ENCODE assay signal across 13 cellular contexts in the genomic region with DNA sequence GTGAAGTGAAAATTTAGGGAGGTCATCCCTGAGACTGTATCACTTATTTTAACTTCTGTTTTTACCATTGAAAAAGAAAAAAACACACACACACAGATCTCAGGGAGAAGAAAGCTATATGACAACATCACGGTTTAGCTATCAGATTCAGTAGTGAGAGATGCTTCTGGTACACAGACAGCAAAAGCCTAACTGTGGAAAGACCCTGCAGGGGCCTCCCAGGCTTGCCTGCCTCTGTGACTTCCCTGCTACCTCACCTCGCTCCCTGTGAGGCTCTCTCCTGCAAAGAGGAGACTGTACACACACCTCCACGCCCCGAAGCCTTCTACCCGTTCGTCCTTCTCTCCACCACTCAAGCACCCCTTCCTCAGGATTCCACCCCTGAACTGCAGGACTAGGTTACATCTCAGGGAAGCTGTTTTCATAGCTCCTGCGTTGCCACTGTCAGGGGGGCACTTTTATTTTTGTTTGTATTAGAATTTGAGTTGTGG.
DNase-seq lines count a peak whose midpoint lies in the region; ATAC-seq lines count a peak whose summit lies in the region.
"Had no signal": no experiment of that assay in that cellular context is flagged by ENCODE, and none has a peak within 500 bp of the region (broad histone marks: within the 10 kb centered on the region; RNA-seq: fewer than 3 reads in every experiment).

No MANE protein-coding gene starts in this region.

- H3K4me3 ChIP-seq in mesenchymal stem cell (ENCODE audit: insufficient read depth in 1 of 2, low read depth in 1 of 2, low read length in 2 of 2): no peak overlapping the region
- no peak overlapping the region for H3K4me3 ChIP-seq in aorta (ENCODE audit: low read length in 2 of 2)
- H3K4me3 ChIP-seq: vagina had no signal

- no peak overlapping the region for H3K23ac ChIP-seq in mesenchymal stem cell (ENCODE audit: low read length in 2 of 2)

- H4K8ac ChIP-seq in mesenchymal stem cell (ENCODE audit: low read length): no peak overlapping the region

- H2BK12ac ChIP-seq in mesenchymal stem cell (ENCODE audit: low read length in 2 of 2): no peak overlapping the region

- no peak overlapping the region for H2BK15ac ChIP-seq in mesenchymal stem cell (ENCODE audit: low read depth, poor library complexity, severe bottlenecking)

- peak overlapping the region; percentile 36 for H3K4me3 Mint-ChIP-seq in stimulated activated naive CD8-positive, alpha-beta T cell treated with anti-CD3 and anti-CD28 coated beads, Interleukin-15, Interleukin-2, amounts not matched to agents 100 ng/mL and 50 ng/mL, for 24 hours
- peak overlapping the region; percentile 51 for H3K4me3 Mint-ChIP-seq in T-helper 2 cell treated with Interferon-gamma antibody and Interleukin-4, amounts not matched to agents 5 μg/mL and 100 μg/mL, for 36 hours
- peak overlapping the region in 1 of 2 donors; percentile 73 for H3K4me3 Mint-ChIP-seq in stimulated activated naive B cell treated with anti-CD40 and anti-IgM and Interleukin-4, amounts not matched to agents 10 μg/mL and 1 μg/mL and 100 μg/mL, for 72 hours

- H2AFZ ChIP-seq in mesenchymal stem cell (ENCODE audit: low read depth, low read length): no peak overlapping the region

- no peak overlapping the region for H4K91ac ChIP-seq in mesenchymal stem cell (ENCODE audit: low read length)

- no peaks in the 10 kb centered on the region for H3K36me3 ChIP-seq in mesenchymal stem cell (ENCODE audit: control insufficient read depth in 1 of 2, insufficient read depth in 2 of 2, low read depth in 1 of 2, low read length in 2 of 2)
- H3K36me3 ChIP-seq in aorta (ENCODE audit: control insufficient read depth in 1 of 2, insufficient read depth in 2 of 2, low read length in 1 of 2): no peaks in the 10 kb centered on the region
- H3K36me3 ChIP-seq: vagina had no signal

- intact Hi-C loops in aorta (cut with DNase I): no loop called here

- no peaks in the 10 kb centered on the region for H3K4me1 Mint-ChIP-seq in stimulated activated naive CD8-positive, alpha-beta T cell treated with anti-CD3 and anti-CD28 coated beads, Interleukin-15, Interleukin-2, amounts not matched to agents 100 ng/mL and 50 ng/mL, for 24 hours (ENCODE audit: low read depth)
- H3K4me1 Mint-ChIP-seq in T-helper 2 cell treated with Interferon-gamma antibody and Interleukin-4, amounts not matched to agents 5 μg/mL and 100 μg/mL, for 36 hours (ENCODE audit: low read depth): peaks cover 3% of the 10 kb centered on the region
- H3K4me1 Mint-ChIP-seq in stimulated activated naive B cell treated with anti-CD40 and anti-IgM and Interleukin-4, amounts not matched to agents 10 μg/mL and 1 μg/mL and 100 μg/mL, for 72 hours: peaks cover 5 to 6% of the 10 kb centered on the region in 2 donors

- no peak overlapping the region for H3K18ac ChIP-seq in mesenchymal stem cell (ENCODE audit: low read depth in 1 of 2, low read length in 2 of 2)

- peaks cover 7% of the 10 kb centered on the region for H3K4me1 ChIP-seq in mesenchymal stem cell (ENCODE audit: control insufficient read depth, insufficient read depth, low read depth, low read length)
- peaks cover 0 to 1% of the 10 kb centered on the region in 2 donors for H3K4me1 ChIP-seq in aorta (ENCODE audit: control insufficient read depth in 1 of 2, insufficient read depth in 2 of 2, low read length in 2 of 2)

- H3K27me3 ChIP-seq in mesenchymal stem cell (ENCODE audit: control insufficient read depth in 1 of 2, insufficient read depth in 1 of 2, low read length in 2 of 2) (no peaks in the 10 kb centered on the region), aorta (ENCODE audit: control insufficient read depth in 1 of 2, insufficient read depth in 2 of 2, low read length in 1 of 2) (no peaks in the 10 kb centered on the region)
- H3K27me3 ChIP-seq: vagina had no signal

- no peaks in the 10 kb centered on the region for H3K79me1 ChIP-seq in mesenchymal stem cell (replicated peaks; ENCODE audit: low read length, poor library complexity, severe bottlenecking)

- H3K14ac ChIP-seq in mesenchymal stem cell (ENCODE audit: low read length in 2 of 2): no peak overlapping the region

- H3K9ac ChIP-seq in mesenchymal stem cell (ENCODE audit: low read length): peak overlapping the region; percentile 83

- H3K27ac ChIP-seq in mesenchymal stem cell (ENCODE audit: low read length, poor library complexity, severe bottlenecking) (no peak overlapping the region), aorta (ENCODE audit: low read depth in 1 of 2, low read length in 2 of 2) (no peak overlapping the region)
- H3K27ac ChIP-seq: epithelial cell of prostate, vagina had no signal

- peak overlapping the region; percentile 43 for H3K27ac Mint-ChIP-seq in stimulated activated naive CD8-positive, alpha-beta T cell treated with anti-CD3 and anti-CD28 coated beads, Interleukin-15, Interleukin-2, amounts not matched to agents 100 ng/mL and 50 ng/mL, for 24 hours
- peak overlapping the region; percentile 75 for H3K27ac Mint-ChIP-seq in T-helper 2 cell treated with Interferon-gamma antibody and Interleukin-4, amounts not matched to agents 5 μg/mL and 100 μg/mL, for 36 hours
- no peak overlapping the region for H3K27ac Mint-ChIP-seq in stimulated activated naive B cell treated with anti-CD40 and anti-IgM and Interleukin-4, amounts not matched to agents 10 μg/mL and 1 μg/mL and 100 μg/mL, for 72 hours

- no peak overlapping the region for H2BK120ac ChIP-seq in mesenchymal stem cell (ENCODE audit: low read depth, low read length)

- H3K36me3 Mint-ChIP-seq in stimulated activated naive CD8-positive, alpha-beta T cell treated with anti-CD3 and anti-CD28 coated beads, Interleukin-15, Interleukin-2, amounts not matched to agents 100 ng/mL and 50 ng/mL, for 24 hours (ENCODE audit: low read depth): no peaks in the 10 kb centered on the region
- H3K36me3 Mint-ChIP-seq in T-helper 2 cell treated with Interferon-gamma antibody and Interleukin-4, amounts not matched to agents 5 μg/mL and 100 μg/mL, for 36 hours (ENCODE audit: low read depth): no peaks in the 10 kb centered on the region
- no peaks in the 10 kb centered on the region for H3K36me3 Mint-ChIP-seq in stimulated activated naive B cell treated with anti-CD40 and anti-IgM and Interleukin-4, amounts not matched to agents 10 μg/mL and 1 μg/mL and 100 μg/mL, for 72 hours

- DNase-seq in stimulated activated naive CD8-positive, alpha-beta T cell treated with anti-CD3 and anti-CD28 coated beads, Interleukin-15, Interleukin-2, amounts not matched to agents 100 U/mL and 50 U/mL, for 24 hours: no peak
- DNase-seq in T-helper 2 cell treated with Interferon-gamma antibody and Interleukin-4, amounts not matched to agents 5 μg/mL and 100 μg/mL, for 36 hours (ENCODE audit: low spot score): no peak
- DNase-seq in mesenchymal stem cell (no peak), aorta (no peak), DMS53 (lab: John Stamatoyannopoulos, UW) (no peak), SW 1271 (lab: John Stamatoyannopoulos, UW) (no peak)
- no peak for DNase-seq in stimulated activated naive B cell treated with anti-CD40 and anti-IgM and Interleukin-4, amounts not matched to agents 10 μg/mL and 1 μg/mL and 100 μg/mL, for 72 hours
- DNase-seq: activated gamma-delta T cell, NCI-H1092 treated with DMSO at 0.1 percent for 48 hours, NCI-H226 had no signal

- H3K27me3 Mint-ChIP-seq in stimulated activated naive CD8-positive, alpha-beta T cell treated with anti-CD3 and anti-CD28 coated beads, Interleukin-15, Interleukin-2, amounts not matched to agents 100 ng/mL and 50 ng/mL, for 24 hours: no peaks in the 10 kb centered on the region
- H3K27me3 Mint-ChIP-seq in T-helper 2 cell treated with Interferon-gamma antibody and Interleukin-4, amounts not matched to agents 5 μg/mL and 100 μg/mL, for 36 hours (ENCODE audit: low read depth): no peaks in the 10 kb centered on the region
- H3K27me3 Mint-ChIP-seq in stimulated activated naive B cell treated with anti-CD40 and anti-IgM and Interleukin-4, amounts not matched to agents 10 μg/mL and 1 μg/mL and 100 μg/mL, for 72 hours: no peaks in the 10 kb centered on the region

- WGBS in mesenchymal stem cell: 85% methylated on average over 6 of the region's 7 CpGs
- WGBS in aorta, 2 donors: 69 to 82% methylated on average over 7 of the region's 7 CpGs

- H3K4me2 ChIP-seq in mesenchymal stem cell (ENCODE audit: low read length, poor library complexity, severe bottlenecking): no peak overlapping the region

- H3K9me3 ChIP-seq in mesenchymal stem cell (ENCODE audit: control insufficient read depth, low read length) (no peaks in the 10 kb centered on the region), aorta (ENCODE audit: control insufficient read depth, low read length) (no peaks in the 10 kb centered on the region)
- H3K9me3 ChIP-seq: vagina had no signal

- H3K9me3 Mint-ChIP-seq in stimulated activated naive CD8-positive, alpha-beta T cell treated with anti-CD3 and anti-CD28 coated beads, Interleukin-15, Interleukin-2, amounts not matched to agents 100 ng/mL and 50 ng/mL, for 24 hours: no peaks in the 10 kb centered on the region
- H3K9me3 Mint-ChIP-seq in T-helper 2 cell treated with Interferon-gamma antibody and Interleukin-4, amounts not matched to agents 5 μg/mL and 100 μg/mL, for 36 hours: no peaks in the 10 kb centered on the region
- H3K9me3 Mint-ChIP-seq in stimulated activated naive B cell treated with anti-CD40 and anti-IgM and Interleukin-4, amounts not matched to agents 10 μg/mL and 1 μg/mL and 100 μg/mL, for 72 hours: no peaks in the 10 kb centered on the region

- no peak overlapping the region for H2AK5ac ChIP-seq in mesenchymal stem cell (ENCODE audit: low read length, severe bottlenecking)

- H2BK5ac ChIP-seq in mesenchymal stem cell (ENCODE audit: low read depth, low read length, poor library complexity, severe bottlenecking): no peak overlapping the region

- no peak overlapping the region for H3K4ac ChIP-seq in mesenchymal stem cell (ENCODE audit: low read depth in 1 of 2, low read length in 2 of 2)

- no peak for ATAC-seq in stimulated activated naive CD8-positive, alpha-beta T cell treated with anti-CD3 and anti-CD28 coated beads, Interleukin-15, Interleukin-2, amounts not matched to agents 100 U/mL and 50 U/mL, for 24 hours
- ATAC-seq in aorta (ENCODE audit: low FRiP score): peak; percentile 6
- no peak for ATAC-seq in stimulated activated naive B cell treated with anti-CD40 and anti-IgM and Interleukin-4, amounts not matched to agents 10 μg/mL and 1 μg/mL and 100 μg/mL, for 72 hours (replicated peaks)
